In genomic region chr6:16635810-16636602, GRCh38 we compare ENCODE assay signal across 8 cellular contexts.
A peak's percentile ranks its signal among the peaks of the same experiment; 100 is the strongest.
DNase-seq lines count a peak whose midpoint lies in the region; ATAC-seq, FAIRE-seq and TF ChIP-seq lines count a peak whose summit lies in the region.

No MANE protein-coding gene starts in this region.

- ATAC-seq in HG02884 (IDR thresholded peaks at IDR 0.05; ENCODE audit: unreplicated experiment): peak; percentile 44
- ATAC-seq in GM21723 (IDR thresholded peaks at IDR 0.05; ENCODE audit: unreplicated experiment): no peak

- no peak for DNase-seq in GM12891 (ENCODE audit: insufficient read length, low spot score)
- DNase-seq in SW480 (ENCODE audit: low spot score): peak; percentile 69
- peak; percentile 97 for DNase-seq in islet precursor cell
- no peak for DNase-seq in middle frontal gyrus (ENCODE audit: extremely low spot score, low spot score)
- DNase-seq in NAMALWA (ENCODE audit: low spot score): no peak
- no peak for DNase-seq in HuH-7 (ENCODE audit: low spot score)

- peak; percentile 72 for FAIRE-seq in GM12891 (lab: Jason Lieb, UNC)

- TF ChIP-seq POLR2A in GM12891 (IDR thresholded peaks at IDR 0.05; ENCODE audit: low read depth, low read length): no peak

TF ChIP-seq in GM12891, 5 proteins besides CTCF, POLR2A, EP300 and RAD21:
- TF ChIP-seq PAX5 (IDR thresholded peaks at IDR 0.05; ENCODE audit: insufficient read depth, low read length, severe bottlenecking) (no peak), SPI1 (IDR thresholded peaks at IDR 0.05; ENCODE audit: low read depth, low read length) (peak; percentile 68)

Comparison
In these comparisons a context has a peak if more than half of its experiments do, and no peak if none do; other contexts are left out.
1. DNase-seq: peak in SW480 (single experiment) and islet precursor cell (single experiment); none in GM12891 (single experiment), middle frontal gyrus (single experiment), NAMALWA (single experiment) and HuH-7 (single experiment).